8 cellular contexts compared by ENCODE assay signal in genomic region chr5:148383564-148384388, GRCh38. TPM values are rescaled to one million over a fixed set of nuclear protein-coding genes. Genes with fewer than 3 reads are reported as not detected.
DNase-seq lines count a peak whose midpoint lies in the region; ATAC-seq and TF ChIP-seq lines count a peak whose summit lies in the region.

FBXO38 (plus strand) TSS chr5:148383958; CDS start chr5:148394777, 10,819 bp downstream.

- H3K4me3 Mint-ChIP-seq in Calu3 (ENCODE audit: low read depth, unreplicated experiment) = peak within 1 kb of the TSS; percentile 84
- H3K4me3 Mint-ChIP-seq in activated CD8-positive, alpha-beta memory T cell treated with anti-CD3 and anti-CD28 coated beads, Interleukin-2, amount 10 ng/mL, durations not matched to agents 7 days and 5 days = peak within 1 kb of the TSS; percentile 90

- H2AK5ac ChIP-seq in mesenchymal stem cell (ENCODE audit: low read length, severe bottlenecking) = peak within 1 kb of the TSS; percentile 88

- H3K4me1 ChIP-seq in NT2/D1 (ENCODE audit: insufficient read depth, insufficient read length) (no peaks in the 10 kb centered on the region), endocrine pancreas (ENCODE audit: control insufficient read depth, insufficient read depth, low read length) (peaks cover 26% of the 10 kb centered on the region), mesenchymal stem cell (ENCODE audit: control insufficient read depth, insufficient read depth, low read depth, low read length) (no peaks in the 10 kb centered on the region)

- H3K14ac ChIP-seq in mesenchymal stem cell (ENCODE audit: low read length in 2 of 2) = peak within 1 kb of the TSS; percentile 62 to 90

- H3K27me3 Mint-ChIP-seq in Calu3 (ENCODE audit: unreplicated experiment) = no peaks in the 10 kb centered on the region
- no peaks in the 10 kb centered on the region for H3K27me3 Mint-ChIP-seq in activated CD8-positive, alpha-beta memory T cell treated with anti-CD3 and anti-CD28 coated beads, Interleukin-2, amount 10 ng/mL, durations not matched to agents 7 days and 5 days

- H3K9me3 ChIP-seq in NT2/D1 (ENCODE audit: insufficient read depth, low read length) (no peaks in the 10 kb centered on the region), endocrine pancreas (ENCODE audit: control insufficient read depth, low read length) (no peaks in the 10 kb centered on the region), mesenchymal stem cell (ENCODE audit: control insufficient read depth, low read length) (no peaks in the 10 kb centered on the region)

- no peaks in the 10 kb centered on the region for H3K79me1 ChIP-seq in mesenchymal stem cell (replicated peaks; ENCODE audit: low read length, poor library complexity, severe bottlenecking)

- peaks cover 24% of the 10 kb centered on the region for H3K4me1 Mint-ChIP-seq in Calu3 (ENCODE audit: low read depth, unreplicated experiment)
- peaks cover 59% of the 10 kb centered on the region for H3K4me1 Mint-ChIP-seq in activated CD8-positive, alpha-beta memory T cell treated with anti-CD3 and anti-CD28 coated beads, Interleukin-2, amount 10 ng/mL, durations not matched to agents 7 days and 5 days

- BruUV-seq in Calu3 (replicated peaks; lab: Mats Ljungman, UMichigan) = no TSS peak

- peak within 1 kb of the TSS; percentile 94 to 98 for H3K4ac ChIP-seq in mesenchymal stem cell (ENCODE audit: low read depth in 1 of 2, low read length in 2 of 2)

- H3K27ac Mint-ChIP-seq in Calu3 (ENCODE audit: unreplicated experiment) = peak within 1 kb of the TSS; percentile 90
- peak within 1 kb of the TSS; percentile 93 for H3K27ac Mint-ChIP-seq in activated CD8-positive, alpha-beta memory T cell treated with anti-CD3 and anti-CD28 coated beads, Interleukin-2, amount 10 ng/mL, durations not matched to agents 7 days and 5 days

- peak within 1 kb of the TSS; percentile 89 for H3K27ac ChIP-seq in mesenchymal stem cell (ENCODE audit: low read length, poor library complexity, severe bottlenecking)

- peak; percentile 99 for ATAC-seq in GM21381 (IDR thresholded peaks at IDR 0.05; ENCODE audit: unreplicated experiment)
- peak; percentile 94 for ATAC-seq in activated CD8-positive, alpha-beta memory T cell treated with anti-CD3 and anti-CD28 coated beads, Interleukin-2, amount 10 ng/mL, durations not matched to agents 7 days and 5 days

- peak within 1 kb of the TSS; percentile 92 for H4K8ac ChIP-seq in mesenchymal stem cell (ENCODE audit: low read length)

- WGBS in mesenchymal stem cell = 1% methylated on average over 26 of the region's 45 CpGs

- peak within 1 kb of the TSS; percentile 83 for H2BK120ac ChIP-seq in mesenchymal stem cell (ENCODE audit: low read depth, low read length)

- peak within 1 kb of the TSS; percentile 86 for H3K4me2 ChIP-seq in mesenchymal stem cell (ENCODE audit: low read length, poor library complexity, severe bottlenecking)

- TF ChIP-seq CTCF in Calu3 (IDR thresholded peaks at IDR 0.05; ENCODE audit: unreplicated experiment) = no peak

- H2BK15ac ChIP-seq in mesenchymal stem cell (ENCODE audit: low read depth, poor library complexity, severe bottlenecking) = peak within 1 kb of the TSS; percentile 86

- H3K27me3 ChIP-seq in NT2/D1 (ENCODE audit: insufficient read depth, insufficient read length) = no peaks in the 10 kb centered on the region
- no peaks in the 10 kb centered on the region for H3K27me3 ChIP-seq in endocrine pancreas (ENCODE audit: control insufficient read depth, insufficient read depth, low read length)
- no peaks in the 10 kb centered on the region for H3K27me3 ChIP-seq in mesenchymal stem cell (ENCODE audit: control insufficient read depth in 1 of 2, insufficient read depth in 1 of 2, low read length in 2 of 2)

- peak within 1 kb of the TSS; percentile 86 for H3K4me3 ChIP-seq in NT2/D1 (ENCODE audit: insufficient read length, low read depth)
- peak within 1 kb of the TSS; percentile 100 for H3K4me3 ChIP-seq in endocrine pancreas (ENCODE audit: control insufficient read depth, insufficient read depth, low read length)
- H3K4me3 ChIP-seq in mesenchymal stem cell (ENCODE audit: insufficient read depth in 1 of 2, low read depth in 1 of 2, low read length in 2 of 2) = peak within 1 kb of the TSS; percentile 88 to 98

- peak within 1 kb of the TSS; percentile 86 to 91 for H2BK12ac ChIP-seq in mesenchymal stem cell (ENCODE audit: low read length in 2 of 2)

- H3K23ac ChIP-seq in mesenchymal stem cell (ENCODE audit: low read length in 2 of 2) = peak within 1 kb of the TSS; percentile 50 to 81

- intact Hi-C loops in Calu3 (cut with micrococcal nuclease; ENCODE audit: unreplicated experiment) = loop anchor here (2.0 kb wide), 1 partner anchor 15 kb away; no protein-coding TSS in a partner anchor

- H3K9ac ChIP-seq in NT2/D1 (ENCODE audit: insufficient read length, low read depth) = peak within 1 kb of the TSS; percentile 97
- peak within 1 kb of the TSS; percentile 100 for H3K9ac ChIP-seq in endocrine pancreas (ENCODE audit: control insufficient read depth, insufficient read depth, low read length)
- peak within 1 kb of the TSS; percentile 98 for H3K9ac ChIP-seq in mesenchymal stem cell (ENCODE audit: low read length)

- peak within 1 kb of the TSS; percentile 97 for H4K91ac ChIP-seq in mesenchymal stem cell (ENCODE audit: low read length)

- peak within 1 kb of the TSS; percentile 97 to 99 for H3K18ac ChIP-seq in mesenchymal stem cell (ENCODE audit: low read depth in 1 of 2, low read length in 2 of 2)

- peak within 1 kb of the TSS; percentile 71 for H2BK5ac ChIP-seq in mesenchymal stem cell (ENCODE audit: low read depth, low read length, poor library complexity, severe bottlenecking)

- CTCF ChIA-PET in Calu3 (lab: Charles Lee) = interaction anchor here (0.6 kb wide), 1 partner anchor 70 kb away, joined by 3 read pairs; no protein-coding TSS in a partner anchor
- CTCF ChIA-PET in activated CD8-positive, alpha-beta memory T cell treated with anti-CD3 and anti-CD28 coated beads, Interleukin-2, amount 10 ng/mL, durations not matched to agents 7 days and 5 days (lab: Charles Lee) = no interaction called here

- DNase-seq in Calu3 (peak; percentile 96), HUDEP-2 (lab: John Stamatoyannopoulos, UW; ENCODE audit: unreplicated experiment in 76 of 76) (peak; percentile 29 to 96 (median 90)), NT2/D1 (ENCODE audit: low read depth, low spot score) (peak; percentile 89), mesenchymal stem cell (peak; percentile 96)
- DNase-seq in activated CD8-positive, alpha-beta memory T cell treated with anti-CD3 and anti-CD28 coated beads, Interleukin-2, amount 10 ng/mL, durations not matched to agents 7 days and 5 days = peak; percentile 98
- DNase-seq in stimulated activated CD8-positive, alpha-beta memory T cell treated with anti-CD3 and anti-CD28 coated beads, Interleukin-12 subunit alpha, Interleukin-12 subunit beta, amount 100 ng/mL, for 4 hours (ENCODE audit: low read depth) = peak; percentile 93

- no peaks in the 10 kb centered on the region for H3K9me3 Mint-ChIP-seq in Calu3 (ENCODE audit: low read depth, unreplicated experiment)
- H3K9me3 Mint-ChIP-seq in activated CD8-positive, alpha-beta memory T cell treated with anti-CD3 and anti-CD28 coated beads, Interleukin-2, amount 10 ng/mL, durations not matched to agents 7 days and 5 days (ENCODE audit: low read depth) = peaks cover 5% of the 10 kb centered on the region

- peaks cover 22% of the 10 kb centered on the region for H3K36me3 Mint-ChIP-seq in Calu3 (ENCODE audit: insufficient read depth, unreplicated experiment)
- H3K36me3 Mint-ChIP-seq in activated CD8-positive, alpha-beta memory T cell treated with anti-CD3 and anti-CD28 coated beads, Interleukin-2, amount 10 ng/mL, durations not matched to agents 7 days and 5 days = peaks cover 22% of the 10 kb centered on the region

- peaks cover 15% of the 10 kb centered on the region for H3K36me3 ChIP-seq in NT2/D1 (ENCODE audit: insufficient read depth, insufficient read length, low read length)
- H3K36me3 ChIP-seq in endocrine pancreas (ENCODE audit: control insufficient read depth, insufficient read depth, low read length) = no peaks in the 10 kb centered on the region
- peaks cover 0 to 17% of the 10 kb centered on the region in 2 experiments for H3K36me3 ChIP-seq in mesenchymal stem cell (ENCODE audit: control insufficient read depth in 1 of 2, insufficient read depth in 2 of 2, low read depth in 1 of 2, low read length in 2 of 2)

- H2AFZ ChIP-seq in mesenchymal stem cell (ENCODE audit: low read depth, low read length) = peak within 1 kb of the TSS; percentile 43

RNA-seq across cellular contexts. Expression of gene FBXO38, which starts in this region (rescaled TPM):
- total RNA-seq in Calu3 (2022) = 53.1 and 59.2 TPM in 2 replicates
- 10 to 100 TPM; 52.2 to 52.3 TPM for total RNA-seq in activated CD8-positive, alpha-beta memory T cell treated with anti-CD3 and anti-CD28 coated beads, Interleukin-2, amount 10 ng/mL, durations not matched to agents 7 days and 5 days
- 27.8 TPM for polyA plus RNA-seq in mesenchymal stem cell (2013, experiment 1 of 2)
- polyA plus RNA-seq in mesenchymal stem cell (2013, experiment 2 of 2) = 28.9 TPM

Comparison
In these comparisons a context has a peak if more than half of its experiments do, and no peak if none do; other contexts are left out.
1. Peak in every context shown above with its lines: DNase-seq, ATAC-seq, H3K4me3 ChIP-seq and H3K27ac ChIP-seq.